9 cellular contexts compared by ENCODE assay signal in the genomic region with DNA sequence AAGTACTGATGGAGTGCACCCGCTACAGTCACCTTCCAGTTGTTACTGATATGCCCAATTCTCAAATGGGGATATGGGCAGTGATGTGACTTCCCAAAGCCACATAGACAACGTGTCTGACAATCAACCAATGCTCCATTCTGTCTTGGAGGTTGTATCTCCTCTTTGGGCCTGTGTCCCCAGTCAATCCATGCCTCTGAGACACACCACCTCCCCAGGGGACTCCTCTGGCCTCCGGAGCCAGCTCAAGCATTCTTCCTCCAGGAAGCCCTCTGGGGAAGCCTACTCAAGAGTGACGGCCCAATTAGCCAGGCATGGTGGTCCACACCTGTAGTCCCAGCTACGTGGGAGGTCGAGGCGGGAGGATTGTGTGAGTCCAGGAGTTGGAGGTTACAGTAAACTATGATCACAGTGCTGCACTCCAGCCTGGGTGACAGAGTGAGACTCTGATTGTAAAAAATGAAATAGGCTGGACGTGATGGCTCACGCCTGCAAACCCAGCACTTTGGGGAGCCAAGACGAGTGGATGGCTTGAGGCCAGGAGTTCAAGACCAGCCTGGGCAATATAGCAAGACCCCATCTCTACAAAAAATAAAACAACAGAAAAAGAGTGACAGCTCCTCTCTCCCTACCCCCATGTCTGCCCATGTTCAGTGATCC. TPM values are rescaled to one million over a fixed set of nuclear protein-coding genes. Genes with fewer than 3 reads are reported as not detected.
DNase-seq lines count a peak whose midpoint lies in the region; ATAC-seq, FAIRE-seq and TF ChIP-seq lines count a peak whose summit lies in the region.
"Had no signal": no experiment of that assay in that cellular context is flagged by ENCODE, and none has a peak within 500 bp of the region (broad histone marks: within the 10 kb centered on the region; RNA-seq: fewer than 3 reads in every experiment).

No MANE protein-coding gene starts in this region.

- no peak for TF ChIP-seq CTCF in GM06990 (IDR thresholded peaks at IDR 0.05; ENCODE audit: insufficient read depth, low read length, poor library complexity, severe bottlenecking)
- TF ChIP-seq CTCF in GM12878 (IDR thresholded peaks at IDR 0.05 in 2 of 3, conservative IDR thresholded peaks at IDR 0.05 in 1 of 3; ENCODE audit: control insufficient read depth in 2 of 3, extremely low read depth in 1 of 3, insufficient read depth in 1 of 3, low read depth in 3 of 3, low read length in 3 of 3) = no peak
- TF ChIP-seq CTCF in neural progenitor cell (IDR thresholded peaks at IDR 0.05) = no peak

- H4K20me1 ChIP-seq in GM12878 (ENCODE audit: control insufficient read depth, insufficient read depth) (peaks cover 14% of the 10 kb centered on the region), neural progenitor cell (ENCODE audit: low read depth) (peaks cover 38% of the 10 kb centered on the region)

- H3K9ac ChIP-seq in GM12878 (ENCODE audit: control insufficient read depth, insufficient read depth, low read length) (no peak overlapping the region), neural progenitor cell (no peak overlapping the region)

- WGBS in GM12878 (ENCODE audit: insufficient coverage, insufficient replicate concordance, low lambda C conversion rate, missing lambda C conversion rate) = 9% methylated on average over 10 of the region's 10 CpGs

- intact Hi-C loops in GM12878 (cut with micrococcal nuclease; ENCODE audit: unreplicated experiment) = no loop called here

- peaks cover 50% of the 10 kb centered on the region for H3K27me3 Mint-ChIP-seq in neural progenitor cell (ENCODE audit: insufficient read depth, low read depth)

- TF ChIP-seq EP300 in GM12878 (IDR thresholded peaks at IDR 0.05; ENCODE audit: borderline replicate concordance in 1 of 2, control insufficient read depth in 1 of 2, low read depth in 2 of 2, low read length in 2 of 2) = no peak

- H3K27ac ChIP-seq in GM12878 (ENCODE audit: control insufficient read depth, insufficient read depth) = no peak overlapping the region
- H3K27ac ChIP-seq in neural progenitor cell = no peak overlapping the region
- H3K27ac ChIP-seq: uterus had no signal

- H3K27ac Mint-ChIP-seq in neural progenitor cell = no peak overlapping the region

- TF ChIP-seq RAD21 in GM12878 (IDR thresholded peaks at IDR 0.05; ENCODE audit: insufficient read depth, low read depth, low read length) = no peak

- peaks cover 31% of the 10 kb centered on the region for H3K36me3 Mint-ChIP-seq in neural progenitor cell

- H3K36me3 ChIP-seq in GM06990 (ENCODE audit: control insufficient read depth, insufficient read depth, low read length) = peaks cover 20% of the 10 kb centered on the region
- H3K36me3 ChIP-seq in GM12878 (ENCODE audit: control insufficient read depth in 2 of 2, insufficient read depth in 2 of 2, low read length in 1 of 2) = peaks cover 19 to 24% of the 10 kb centered on the region in 2 experiments
- no peaks in the 10 kb centered on the region for H3K36me3 ChIP-seq in neural progenitor cell
- H3K36me3 ChIP-seq: uterus had no signal

- no peak overlapping the region for H3K4me2 ChIP-seq in GM12878 (ENCODE audit: control insufficient read depth, insufficient read depth)
- no peak overlapping the region for H3K4me2 ChIP-seq in neural progenitor cell

- BruUV-seq in GM12878 (replicated peaks; lab: Mats Ljungman, UMichigan) = no TSS peak

- RAD21 ChIA-PET in GM12878 (lab: Charles Lee; ENCODE audit: unreplicated experiment) = interaction anchor here (0.9 to 3.4 kb wide), 2 partner anchors 29 to 35 kb away, joined by 5 to 14 read pairs; no protein-coding TSS in a partner anchor

- H3K4me1 ChIP-seq in GM12878 (ENCODE audit: control insufficient read depth, insufficient read depth, low read length) = peaks cover 5% of the 10 kb centered on the region
- H3K4me1 ChIP-seq in neural progenitor cell = peaks cover 13% of the 10 kb centered on the region
- H3K4me1 ChIP-seq: uterus had no signal

- peaks cover 18% of the 10 kb centered on the region for H3K79me2 ChIP-seq in GM12878 (ENCODE audit: control insufficient read depth, insufficient read depth, low read length)
- H3K79me2 ChIP-seq in neural progenitor cell (ENCODE audit: low read depth) = peaks cover 17% of the 10 kb centered on the region

- ATAC-seq in GM12878 (peak; percentile 1), GM19395 (IDR thresholded peaks at IDR 0.05; ENCODE audit: unreplicated experiment) (no peak), HG02763 (IDR thresholded peaks at IDR 0.05; ENCODE audit: unreplicated experiment) (no peak), GM19351 (IDR thresholded peaks at IDR 0.05; ENCODE audit: unreplicated experiment) (no peak)

- no peak overlapping the region for H2AFZ ChIP-seq in GM12878 (ENCODE audit: control insufficient read depth, low read depth, low read length)
- H2AFZ ChIP-seq in neural progenitor cell (replicated peaks) = no peak overlapping the region

- SMC1A ChIA-PET in GM12878 (lab: Charles Lee; ENCODE audit: uncharacterized antibody, unreplicated experiment) = interaction anchor here (4.0 kb wide), 1 partner anchor 36 kb away, joined by 30 read pairs; no protein-coding TSS in a partner anchor

- in situ Hi-C loops in GM12878 (cut with MboI) = no loop called here

- CTCF ChIA-PET in GM12878 (lab: Yijun Ruan, JAX) = interaction anchor here (1.1 to 3.7 kb wide), 2 partner anchors 29 to 35 kb away, joined by 4 to 34 read pairs; no protein-coding TSS in a partner anchor

- no peaks in the 10 kb centered on the region for H3K27me3 ChIP-seq in GM06990 (replicated peaks; ENCODE audit: control insufficient read depth, insufficient read depth, low read length)
- no peaks in the 10 kb centered on the region for H3K27me3 ChIP-seq in GM12878 (replicated peaks in 1 of 2; ENCODE audit: control insufficient read depth in 2 of 2, insufficient read depth in 2 of 2, low read length in 1 of 2)
- H3K27me3 ChIP-seq in neural progenitor cell = no peaks in the 10 kb centered on the region
- H3K27me3 ChIP-seq: uterus had no signal

- no peak for TF ChIP-seq POLR2A in GM12878 (IDR thresholded peaks at IDR 0.05; ENCODE audit: low read depth, low read length)

- no peak overlapping the region for H3K4me3 ChIP-seq in GM06990 (replicated peaks; ENCODE audit: low read depth, low read length)
- no peak overlapping the region for H3K4me3 ChIP-seq in GM12878
- H3K4me3 ChIP-seq in neural progenitor cell = no peak overlapping the region
- H3K4me3 ChIP-seq: uterus had no signal

- H3K9me3 ChIP-seq in GM12878 (replicated peaks; ENCODE audit: control insufficient read depth, insufficient read depth, low read length) (no peaks in the 10 kb centered on the region), neural progenitor cell (ENCODE audit: low read depth) (no peaks in the 10 kb centered on the region)
- H3K9me3 ChIP-seq: uterus had no signal

- H3F3A ChIP-seq in neural progenitor cell (ENCODE audit: low read depth) = peaks cover 59% of the 10 kb centered on the region

- peaks cover 19% of the 10 kb centered on the region for H3K4me1 Mint-ChIP-seq in neural progenitor cell

- FAIRE-seq in GM12878 (lab: Jason Lieb, UNC) = no peak

- H3K9me3 Mint-ChIP-seq in neural progenitor cell = peaks cover 5% of the 10 kb centered on the region

- POLR2A ChIA-PET in GM12878 (lab: Charles Lee) = interaction anchor here (0.7 kb wide), 1 partner anchor 11 kb away, joined by 3 read pairs; no protein-coding TSS in a partner anchor

- DNase-seq in GM06990 (ENCODE audit: extremely low read depth, insufficient read length) (peak; percentile 76), NCI-H446 treated with DMSO at 0.1 percent for 48 hours (lab: John Stamatoyannopoulos, UW) (peak; percentile 41), GM12878 (ENCODE audit: low read depth, low spot score) (no peak), neural progenitor cell (ENCODE audit: low spot score) (peak; percentile 27), OCI-M2 (lab: John Stamatoyannopoulos, UW; ENCODE audit: unreplicated experiment) (no peak)
- DNase-seq: uterus had no signal

- no peak overlapping the region for H3K4me3 Mint-ChIP-seq in neural progenitor cell

RNA-seq across cellular contexts. Expression of a gene that starts 7.2 kb away (rescaled TPM):
- total RNA-seq in GM12878 (2013; cell fraction: nucleolus; rRNA removed) = 1,974 and 2,098 TPM in 2 replicates
- total RNA-seq in GM12878 (2014; rRNA removed) = 5,201 and 6,104 TPM in 2 replicates
- total RNA-seq in GM12878 (2014; rRNA removed; fragmentation: Illumina TruSeq; extraction: Trizol) = 5,689 and 6,359 TPM in 2 replicates
- 16,196 and 16,641 TPM in 2 replicates for total RNA-seq in GM12878 (2021)
- polyA plus RNA-seq in GM12878 (2011; ENCODE audit: low read depth) = 7,864 TPM
- 1,147 and 2,786 TPM in 2 replicates for polyA plus RNA-seq in GM12878 (2011; rRNA removed)
- polyA plus RNA-seq in GM12878 (2011; cell fraction: cytosol; rRNA removed) = 3,130 and 4,314 TPM in 2 replicates
- 6,255 and 8,387 TPM in 2 replicates for polyA plus RNA-seq in GM12878 (2011; cell fraction: nucleus; rRNA removed)
- polyA plus RNA-seq in GM12878 (2012) = 9,522 and 10,892 TPM in 2 replicates
- 10,962 and 12,114 TPM in 2 replicates for polyA plus RNA-seq in GM12878 (2014; fragmentation: Illumina TruSeq; extraction: Trizol)
- polyA plus RNA-seq in GM12878 (2014; fragmentation: Nextera tagmentation; extraction: Ambion mirVana) = over 10,000 TPM; 10,715 to 12,414 TPM
- polyA plus RNA-seq in GM12878 (2014; rRNA removed) = 5,798 and 7,688 TPM in 2 replicates
- over 10,000 TPM; 31,192 to 31,914 TPM for polyA plus RNA-seq in GM12878 (2016; fragmentation: Nextera tagmentation; extraction: Ambion mirVana)
- 3,368 and 4,052 TPM in 2 replicates for polyA minus RNA-seq in GM12878 (2011; rRNA and poly(A)+ RNA removed)
- 3,847 and 4,043 TPM in 2 replicates for polyA minus RNA-seq in GM12878 (2011; cell fraction: cytosol; rRNA and poly(A)+ RNA removed)
- 1,573 and 2,410 TPM in 2 replicates for polyA minus RNA-seq in GM12878 (2011; cell fraction: nucleus; rRNA and poly(A)+ RNA removed)
- 1,381 and 2,318 TPM in 2 replicates for total RNA-seq in neural progenitor cell (ENCODE audit: low replicate concordance)

RNA-seq across cellular contexts. Expression of a gene that starts 9.6 kb away (rescaled TPM):
- 14.1 and 16.0 TPM in 2 replicates for total RNA-seq in GM12878 (2013; cell fraction: nucleolus; rRNA removed)
- total RNA-seq in GM12878 (2014; rRNA removed) = 4.7 and 6.7 TPM in 2 replicates
- total RNA-seq in GM12878 (2014; rRNA removed; fragmentation: Illumina TruSeq; extraction: Trizol) = 2.0 and 2.8 TPM in 2 replicates
- 15.9 and 19.6 TPM in 2 replicates for total RNA-seq in GM12878 (2021)
- 1.1 TPM for polyA plus RNA-seq in GM12878 (2011; ENCODE audit: low read depth)
- polyA plus RNA-seq in GM12878 (2011; rRNA removed) = 0.61 and 2.0 TPM in 2 replicates
- polyA plus RNA-seq in GM12878 (2011; cell fraction: cytosol; rRNA removed) = 2.1 and 3.8 TPM in 2 replicates
- 5.4 and 10.5 TPM in 2 replicates for polyA plus RNA-seq in GM12878 (2011; cell fraction: nucleus; rRNA removed)
- polyA plus RNA-seq in GM12878 (2012) = 3.4 TPM in 2 replicates
- 0.95 and 2.7 TPM in 2 replicates for polyA plus RNA-seq in GM12878 (2014; fragmentation: Illumina TruSeq; extraction: Trizol)
- polyA plus RNA-seq in GM12878 (2014; fragmentation: Nextera tagmentation; extraction: Ambion mirVana) = 1 to 10 TPM in 1 of 2 experiments, under 1 TPM in 1; 0.80 to 1.1 TPM
- polyA plus RNA-seq in GM12878 (2014; rRNA removed) = 10.0 and 11.3 TPM in 2 replicates
- polyA plus RNA-seq in GM12878 (2016; fragmentation: Nextera tagmentation; extraction: Ambion mirVana) = 10 to 100 TPM; 13.6 to 14.8 TPM
- 4.2 and 6.3 TPM in 2 replicates for polyA minus RNA-seq in GM12878 (2011; rRNA and poly(A)+ RNA removed)
- polyA minus RNA-seq in GM12878 (2011; cell fraction: cytosol; rRNA and poly(A)+ RNA removed) = 4.8 and 5.6 TPM in 2 replicates
- 3.7 and 7.7 TPM in 2 replicates for polyA minus RNA-seq in GM12878 (2011; cell fraction: nucleus; rRNA and poly(A)+ RNA removed)
- total RNA-seq in neural progenitor cell (ENCODE audit: low replicate concordance) = 3.3 and 6.7 TPM in 2 replicates

Comparison
In these comparisons a context has a peak if more than half of its experiments do, and no peak if none do; other contexts are left out.
1. DNase-seq: peak in GM06990 (single experiment), NCI-H446 treated with DMSO at 0.1 percent for 48 hours (single experiment) and neural progenitor cell (single experiment); none in GM12878 (single experiment) and OCI-M2 (single experiment).